Comparison of ENCODE assay signal across 8 cellular contexts in genomic region chr5:40797273-40798011, GRCh38. TPM values are rescaled to one million over a fixed set of nuclear protein-coding genes. Genes with fewer than 3 reads are reported as not detected.
A peak's percentile ranks its signal among the peaks of the same experiment; 100 is the strongest.
DNase-seq lines count a peak whose midpoint lies in the region; ATAC-seq and TF ChIP-seq lines count a peak whose summit lies in the region.

No MANE protein-coding gene starts in this region.

- POLR2A ChIA-PET in RWPE1 (lab: Yijun Ruan, JAX; ENCODE audit: low non-redundant PET) = no interaction called here

- no peak for TF ChIP-seq EP300 in stomach (IDR thresholded peaks at IDR 0.05)

- CTCF ChIA-PET in RWPE1 (lab: Yijun Ruan, JAX) = interaction anchor here (0.7 kb wide), 3 partner anchors 27 to 144 kb away, joined by 3 to 5 read pairs (median 3); no protein-coding TSS in a partner anchor

- no peaks in the 10 kb centered on the region for H3K36me3 ChIP-seq in neural progenitor cell
- no peaks in the 10 kb centered on the region for H3K36me3 ChIP-seq in stomach

- peaks cover 21% of the 10 kb centered on the region for H3K4me1 Mint-ChIP-seq in neural progenitor cell

- H3K27ac Mint-ChIP-seq in neural progenitor cell = no peak overlapping the region

- H3K27me3 Mint-ChIP-seq in neural progenitor cell (ENCODE audit: insufficient read depth, low read depth) = peaks cover 5% of the 10 kb centered on the region

- peak overlapping the region; percentile 95 for H3K27ac ChIP-seq in RWPE1
- peak overlapping the region; percentile 88 for H3K27ac ChIP-seq in neural progenitor cell
- peak overlapping the region; percentile 96 to 99 (median 97) for H3K27ac ChIP-seq in stomach

- peak; percentile 33 for ATAC-seq in GM21786 (IDR thresholded peaks at IDR 0.05; ENCODE audit: unreplicated experiment)

- H3K36me3 Mint-ChIP-seq in neural progenitor cell = peaks cover 27% of the 10 kb centered on the region

- peak overlapping the region; percentile 54 for H3K9ac ChIP-seq in neural progenitor cell

- peaks cover 52% of the 10 kb centered on the region for H3K79me2 ChIP-seq in neural progenitor cell (ENCODE audit: low read depth)

- intact Hi-C loops in stomach (cut with DNase I; ENCODE audit: low total_unique reads) = no loop called here

- in situ Hi-C loops in KBM-7 (cut with MboI; ENCODE audit: low pct_unique_long_range_greater_than_20kb, low sequenced_read_pairs) = no loop called here

- TF ChIP-seq CTCF in RWPE1 (conservative IDR thresholded peaks at IDR 0.05; ENCODE audit: low read depth) = no peak
- no peak for TF ChIP-seq CTCF in fibroblast of villous mesenchyme (IDR thresholded peaks at IDR 0.05; ENCODE audit: insufficient read depth, low read depth, low read length)
- no peak for TF ChIP-seq CTCF in neural progenitor cell (IDR thresholded peaks at IDR 0.05)
- no peak for TF ChIP-seq CTCF in stomach (IDR thresholded peaks at IDR 0.05)

- H3K9me3 ChIP-seq in neural progenitor cell (ENCODE audit: low read depth) (no peaks in the 10 kb centered on the region), stomach (no peaks in the 10 kb centered on the region)

- H3F3A ChIP-seq in neural progenitor cell (ENCODE audit: low read depth) = peaks cover 24% of the 10 kb centered on the region

- WGBS in stomach, 5 donors = 0 to 1% (median 0%) methylated on average over 31 to 56 of the region's 56 CpGs

- H3K4me3 Mint-ChIP-seq in neural progenitor cell = peak overlapping the region; percentile 94

- H3K9me3 Mint-ChIP-seq in neural progenitor cell = peaks cover 12% of the 10 kb centered on the region

- peaks cover 17% of the 10 kb centered on the region for H3K4me1 ChIP-seq in neural progenitor cell
- H3K4me1 ChIP-seq in stomach = peaks cover 10 to 58% (median 38%) of the 10 kb centered on the region in 4 donors

- H4K20me1 ChIP-seq in neural progenitor cell (ENCODE audit: low read depth) = peaks cover 32% of the 10 kb centered on the region

- peak; percentile 41 for DNase-seq in DMS114 treated with DMSO at 0.1 percent for 48 hours (lab: John Stamatoyannopoulos, UW; ENCODE audit: unreplicated experiment)
- DNase-seq in KBM-7 = peak; percentile 81
- peak; percentile 61 for DNase-seq in RWPE1 (ENCODE audit: low spot score)
- peak; percentile 66 for DNase-seq in activated T-helper 9 cell treated with anti-CD3 and anti-CD28 coated beads, Interleukin-2, amount 50 U/mL, for 16 hours (ENCODE audit: low read depth)
- DNase-seq in fibroblast of villous mesenchyme (ENCODE audit: low read depth) = peak; percentile 67
- peak; percentile 89 for DNase-seq in neural progenitor cell (ENCODE audit: low spot score)
- DNase-seq in stomach = peak; percentile 73

- peak overlapping the region; percentile 78 for H2AFZ ChIP-seq in neural progenitor cell (replicated peaks)

- H3K27me3 ChIP-seq in neural progenitor cell = peaks cover 11% of the 10 kb centered on the region
- H3K27me3 ChIP-seq in stomach = no peaks in the 10 kb centered on the region

- H3K4me3 ChIP-seq in fibroblast of villous mesenchyme (ENCODE audit: low read depth, low read length) = peak overlapping the region; percentile 84
- H3K4me3 ChIP-seq in neural progenitor cell = peak overlapping the region; percentile 81
- H3K4me3 ChIP-seq in stomach = peak overlapping the region; percentile 96 to 100 (median 98)

- peak overlapping the region; percentile 89 for H3K4me2 ChIP-seq in neural progenitor cell

- no peak for TF ChIP-seq POLR2A in stomach (IDR thresholded peaks at IDR 0.05)

RNA-seq across cellular contexts. Expression of gene PRKAA1, which starts 0.7 kb away (rescaled TPM):
- total RNA-seq in fibroblast of villous mesenchyme = 106 and 132 TPM in 2 replicates
- total RNA-seq in neural progenitor cell (ENCODE audit: low replicate concordance) = 35.5 and 58.5 TPM in 2 replicates
- total RNA-seq in stomach = 100 to 1,000 TPM in 2 of 5 donors, 10 to 100 TPM in 3; 31.9 to 170 (median 85.8) TPM
- polyA plus RNA-seq in stomach = 10 to 100 TPM; 17.8 to 23.7 (median 20.1) TPM

RNA-seq across cellular contexts. Expression of gene RPL37, which starts 37.6 kb away (rescaled TPM):
- total RNA-seq in fibroblast of villous mesenchyme (247 and 971 TPM in 2 replicates), neural progenitor cell (ENCODE audit: low replicate concordance) (96.9 and 235 TPM in 2 replicates), stomach (1,000 to 10,000 TPM in 1 of 5 donors, 100 to 1,000 TPM in 3, 10 to 100 TPM in 1; 87.9 to 1,694 (median 446) TPM)
- polyA plus RNA-seq in stomach = 1,000 to 10,000 TPM; 1,957 to 2,879 (median 2,142) TPM

RNA-seq across cellular contexts. Expression of gene TTC33, which starts 41.7 kb away (rescaled TPM):
- 12.2 and 18.6 TPM in 2 replicates for total RNA-seq in fibroblast of villous mesenchyme
- 30.9 and 52.5 TPM in 2 replicates for total RNA-seq in neural progenitor cell (ENCODE audit: low replicate concordance)
- 10 to 100 TPM in 2 of 5 donors, 1 to 10 TPM in 2, under 1 TPM in 1; 0.29 to 41.5 (median 7.5) TPM for total RNA-seq in stomach
- 1 to 10 TPM; 5.8 to 7.8 (median 6.2) TPM for polyA plus RNA-seq in stomach

RNA-seq across cellular contexts. Expression of gene CARD6, which starts 43.7 kb away (rescaled TPM):
- total RNA-seq in fibroblast of villous mesenchyme = 8.7 and 11.7 TPM in 2 replicates
- total RNA-seq in neural progenitor cell (ENCODE audit: low replicate concordance) = 0.09 TPM in 1 of 2 replicates, not detected in the other
- 10 to 100 TPM in 3 of 5 donors, 1 to 10 TPM in 2; 2.0 to 30.8 (median 16.9) TPM for total RNA-seq in stomach
- polyA plus RNA-seq in stomach = 10 to 100 TPM in 2 of 3 donors, 1 to 10 TPM in 1; 4.0 to 10.9 (median 10.5) TPM

Comparison
In these comparisons a context has a peak if more than half of its experiments do, and no peak if none do; other contexts are left out.
1. Peak in every context shown above with its lines: DNase-seq, ATAC-seq, H3K4me3 ChIP-seq and H3K27ac ChIP-seq.